ENCODE assay signal across 8 cellular contexts in the genomic region with DNA sequence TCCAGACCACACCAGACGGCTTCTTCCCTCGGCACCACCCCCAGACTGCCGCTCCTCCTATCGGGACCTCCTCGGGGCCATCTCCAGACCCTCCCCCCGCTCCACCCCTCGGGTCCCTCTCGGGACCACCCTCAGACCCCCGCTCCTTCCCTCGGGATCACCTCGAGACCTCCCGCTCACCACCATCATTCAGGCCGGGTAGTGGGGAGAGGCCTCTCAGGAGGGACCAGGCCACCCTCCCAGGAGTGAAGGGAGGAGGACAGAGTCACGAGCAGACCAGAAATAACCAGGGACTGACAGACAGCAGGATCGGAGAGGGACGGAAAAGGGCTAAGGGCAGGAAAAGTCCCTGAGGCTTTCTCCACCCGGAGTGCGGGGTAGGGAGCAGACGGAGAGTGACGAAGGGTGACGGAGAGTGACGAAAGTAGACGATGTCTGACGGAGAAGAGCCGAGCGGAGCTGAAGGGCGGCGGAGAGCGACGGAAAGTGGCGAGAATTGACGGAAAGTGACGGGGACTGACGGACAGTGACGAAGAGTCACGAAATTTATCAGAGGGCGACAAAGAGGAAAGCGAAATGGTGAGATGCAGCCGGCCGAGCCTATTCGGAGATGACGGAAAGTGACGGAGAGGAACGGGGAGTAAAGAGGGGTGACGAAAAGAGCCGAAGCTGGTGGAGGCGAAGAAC.
DNase-seq lines count a peak whose midpoint lies in the region; ATAC-seq, FAIRE-seq and TF ChIP-seq lines count a peak whose summit lies in the region.
"Not testable (repeated sequence)": the region's sequence is repeated elsewhere in the genome, so short reads cannot be mapped to it uniquely, and the experiment has no call there.

No MANE protein-coding gene starts in this region.

- H3K9me3 Mint-ChIP-seq in activated CD4-positive, alpha-beta T cell treated with anti-CD3 and anti-CD28 coated beads, Interleukin-2, amount 10 ng/mL, durations not matched to agents 7 days and 5 days; stimulated activated effector memory CD8-positive, alpha-beta T cell treated with anti-CD3 and anti-CD28 coated beads, Interleukin-12 subunit alpha, Interleukin-12 subunit beta, amount 100 ng/mL, for 72 hours: not testable (repeated sequence)

- not testable (repeated sequence) for H3K4me3 Mint-ChIP-seq in activated CD4-positive, alpha-beta T cell treated with anti-CD3 and anti-CD28 coated beads, Interleukin-2, amount 10 ng/mL, durations not matched to agents 7 days and 5 days; stimulated activated effector memory CD8-positive, alpha-beta T cell treated with anti-CD3 and anti-CD28 coated beads, Interleukin-12 subunit alpha, Interleukin-12 subunit beta, amount 100 ng/mL, for 72 hours

- WGBS in HepG2 (ENCODE audit: low lambda C conversion rate), result 38% methylated on average over 21 of the region's 47 CpGs

- intact Hi-C loops in HepG2 (cut with micrococcal nuclease; ENCODE audit: unreplicated experiment), result not testable (repeated sequence)

- POLR2A ChIA-PET in activated CD4-positive, alpha-beta T cell treated with anti-CD3 and anti-CD28 coated beads, Interleukin-2, amount 10 ng/mL, durations not matched to agents 7 days and 5 days (lab: Charles Lee); HepG2 (lab: Yijun Ruan, JAX): not testable (repeated sequence)

- not testable (repeated sequence) for BruUV-seq in HepG2 (replicated peaks; lab: Mats Ljungman, UMichigan)

- not testable (repeated sequence) for H3K9ac ChIP-seq in HepG2 (ENCODE audit: insufficient read depth, low read depth, low read length)

- TF ChIP-seq POLR2A in HepG2 (IDR thresholded peaks at IDR 0.05; ENCODE audit: insufficient read depth in 1 of 2, low read depth in 2 of 2, low read length in 2 of 2), result not testable (repeated sequence)

- peak; percentile 38 for DNase-seq in activated CD4-positive, alpha-beta T cell treated with anti-CD3 and anti-CD28 coated beads, Interleukin-2, amount 10 ng/mL, durations not matched to agents 7 days and 5 days
- peak; percentile 73 for DNase-seq in central memory CD4-positive, alpha-beta T cell
- DNase-seq in HepG2 (ENCODE audit: low spot score), result not testable (repeated sequence)
- peak in 1 of 2 donors; percentile 79 for DNase-seq in stimulated activated effector memory CD8-positive, alpha-beta T cell treated with anti-CD3 and anti-CD28 coated beads, Interleukin-12 subunit alpha, Interleukin-12 subunit beta, amount 100 ng/mL, for 72 hours (ENCODE audit: low spot score in 2 of 2)

- not testable (repeated sequence) for H3K4me1 ChIP-seq in HepG2 (ENCODE audit: insufficient read depth, low read length)

- in situ Hi-C loops in HepG2 (cut with HindIII; ENCODE audit: extremely low pct_ligation_motif_present, low pct_unique_long_range_greater_than_20kb), result not testable (repeated sequence)

- H3K36me3 Mint-ChIP-seq in activated CD4-positive, alpha-beta T cell treated with anti-CD3 and anti-CD28 coated beads, Interleukin-2, amount 10 ng/mL, durations not matched to agents 7 days and 5 days (ENCODE audit: low read depth); stimulated activated effector memory CD8-positive, alpha-beta T cell treated with anti-CD3 and anti-CD28 coated beads, Interleukin-12 subunit alpha, Interleukin-12 subunit beta, amount 100 ng/mL, for 72 hours: not testable (repeated sequence)

- TF ChIP-seq RAD21 in HepG2 (CRISPR knock-in tag; IDR thresholded peaks at IDR 0.05), result not testable (repeated sequence)

- TF ChIP-seq CTCF in HepG2 (CRISPR knock-in tag; IDR thresholded peaks at IDR 0.05), result not testable (repeated sequence)

- H3K4me2 ChIP-seq in HepG2 (ENCODE audit: low read depth, low read length), result not testable (repeated sequence)

- not testable (repeated sequence) for H2AFZ ChIP-seq in HepG2 (ENCODE audit: low read length)

- TF ChIP-seq EP300 in HepG2 (IDR thresholded peaks at IDR 0.05; ENCODE audit: low read depth in 2 of 2, low read length in 2 of 2); HepG2 (CRISPR knock-in tag; IDR thresholded peaks at IDR 0.05; ENCODE audit: borderline replicate concordance): not testable (repeated sequence)

- H3K4me1 Mint-ChIP-seq in activated CD4-positive, alpha-beta T cell treated with anti-CD3 and anti-CD28 coated beads, Interleukin-2, amount 10 ng/mL, durations not matched to agents 7 days and 5 days; stimulated activated effector memory CD8-positive, alpha-beta T cell treated with anti-CD3 and anti-CD28 coated beads, Interleukin-12 subunit alpha, Interleukin-12 subunit beta, amount 100 ng/mL, for 72 hours: not testable (repeated sequence)

- not testable (repeated sequence) for H3K36me3 ChIP-seq in HepG2 (replicated peaks in 1 of 2; ENCODE audit: control insufficient read depth in 1 of 2, insufficient read depth in 2 of 2, low read length in 2 of 2)

- not testable (repeated sequence) for H3K4me3 ChIP-seq in HepG2 (replicated peaks in 1 of 3; ENCODE audit: insufficient read depth in 1 of 3, low read depth in 2 of 3, low read length in 3 of 3)

- not testable (repeated sequence) for H3K9me3 ChIP-seq in HepG2 (ENCODE audit: low read length)

- H3K27me3 ChIP-seq in HepG2 (ENCODE audit: control insufficient read depth in 1 of 2, insufficient read depth in 2 of 2, low read length in 2 of 2), result not testable (repeated sequence)

- FAIRE-seq in HepG2 (lab: Jason Lieb, UNC), result not testable (repeated sequence)

- not testable (repeated sequence) for H3K79me2 ChIP-seq in HepG2 (ENCODE audit: insufficient read depth, low read length)

- CTCF ChIA-PET in activated CD4-positive, alpha-beta T cell treated with anti-CD3 and anti-CD28 coated beads, Interleukin-2, amount 10 ng/mL, durations not matched to agents 7 days and 5 days (lab: Charles Lee); HepG2 (lab: Yijun Ruan, JAX; ENCODE audit: low intra/inter-chr PET ratio, low total read pairs): not testable (repeated sequence)

- not testable (repeated sequence) for H3K27ac Mint-ChIP-seq in activated CD4-positive, alpha-beta T cell treated with anti-CD3 and anti-CD28 coated beads, Interleukin-2, amount 10 ng/mL, durations not matched to agents 7 days and 5 days; stimulated activated effector memory CD8-positive, alpha-beta T cell treated with anti-CD3 and anti-CD28 coated beads, Interleukin-12 subunit alpha, Interleukin-12 subunit beta, amount 100 ng/mL, for 72 hours

- not testable (repeated sequence) for H4K20me1 ChIP-seq in HepG2 (ENCODE audit: insufficient read depth, low read length)

- H3K27ac ChIP-seq in HepG2 (ENCODE audit: extremely low read length, insufficient read depth, low read length), result not testable (repeated sequence)

- ATAC-seq in GM18498 (IDR thresholded peaks at IDR 0.05; ENCODE audit: unreplicated experiment), result peak; percentile 91
- peak; percentile 89 for ATAC-seq in GM19467 (IDR thresholded peaks at IDR 0.05; ENCODE audit: unreplicated experiment)
- peak; percentile 99 for ATAC-seq in HG02870 (IDR thresholded peaks at IDR 0.05; ENCODE audit: unreplicated experiment)
- ATAC-seq in HG03469 (IDR thresholded peaks at IDR 0.05; ENCODE audit: unreplicated experiment), result peak; percentile 92
- peak; percentile 86 for ATAC-seq in HepG2
- peak; percentile 88 for ATAC-seq in stimulated activated effector memory CD8-positive, alpha-beta T cell treated with anti-CD3 and anti-CD28 coated beads, Interleukin-12 subunit alpha, Interleukin-12 subunit beta, amount 100 ng/mL, for 72 hours

- H3K27me3 Mint-ChIP-seq in activated CD4-positive, alpha-beta T cell treated with anti-CD3 and anti-CD28 coated beads, Interleukin-2, amount 10 ng/mL, durations not matched to agents 7 days and 5 days, result not testable (repeated sequence)

TF ChIP-seq in HepG2, 621 proteins besides CTCF, POLR2A, EP300 and RAD21:
- TF ChIP-seq ZBTB21 (CRISPR knock-in tag; IDR thresholded peaks at IDR 0.05) (peak; percentile 57), HOXA3 (CRISPR knock-in tag; IDR thresholded peaks at IDR 0.05) (peak; percentile 52)
TF ChIP-seq in HepG2: peak in this region for 2; not testable (repeated sequence) for 619.
